ENCODE assay signal across 9 cellular contexts in genomic region chr18:57771183-57771582, GRCh38. TPM values are rescaled to one million over a fixed set of nuclear protein-coding genes. Genes with fewer than 3 reads are reported as not detected.
DNase-seq lines count a peak whose midpoint lies in the region; ATAC-seq and TF ChIP-seq lines count a peak whose summit lies in the region.
"Had no signal": no experiment of that assay in that cellular context is flagged by ENCODE, and none has a peak within 500 bp of the region (broad histone marks: within the 10 kb centered on the region; RNA-seq: fewer than 3 reads in every experiment).

No MANE protein-coding gene starts in this region.

- H3K27ac Mint-ChIP-seq in activated CD4-positive, alpha-beta T cell treated with anti-CD3 and anti-CD28 coated beads for 36 hours: no peak overlapping the region
- H3K27ac Mint-ChIP-seq in Caco-2 (ENCODE audit: unreplicated experiment): no peak overlapping the region

- no peak overlapping the region for H3K4ac ChIP-seq in trophoblast cell (ENCODE audit: low read depth, low read length)

- no peaks in the 10 kb centered on the region for H3K9me3 Mint-ChIP-seq in activated CD4-positive, alpha-beta T cell treated with anti-CD3 and anti-CD28 coated beads for 36 hours (ENCODE audit: low read depth)
- no peaks in the 10 kb centered on the region for H3K9me3 Mint-ChIP-seq in Caco-2 (ENCODE audit: unreplicated experiment)

- H2AK5ac ChIP-seq in trophoblast cell (ENCODE audit: low read length): no peak overlapping the region

- H3K36me3 ChIP-seq in trophoblast cell (ENCODE audit: control insufficient read depth in 1 of 2, insufficient read depth in 2 of 2, low read length in 2 of 2) (no peaks in the 10 kb centered on the region), Caco-2 (ENCODE audit: control insufficient read depth, insufficient read depth, low read length) (no peaks in the 10 kb centered on the region)

- intact Hi-C loops in activated CD4-positive, alpha-beta T cell treated with anti-CD3 and anti-CD28 coated beads for 36 hours (cut with DNase I, micrococcal nuclease): no loop called here
- intact Hi-C loops in Caco-2 (cut with micrococcal nuclease; ENCODE audit: unreplicated experiment): no loop called here

- H3K9me3 ChIP-seq in trophoblast cell (ENCODE audit: insufficient read depth, low read depth, low read length): no peaks in the 10 kb centered on the region
- H3K9me3 ChIP-seq in Caco-2: no peaks in the 10 kb centered on the region

- H3K27me3 Mint-ChIP-seq in activated CD4-positive, alpha-beta T cell treated with anti-CD3 and anti-CD28 coated beads for 36 hours: no peaks in the 10 kb centered on the region
- H3K27me3 Mint-ChIP-seq in Caco-2 (ENCODE audit: insufficient read depth, unreplicated experiment): no peaks in the 10 kb centered on the region

- ATAC-seq in activated CD4-positive, alpha-beta T cell treated with anti-CD3 and anti-CD28 coated beads for 36 hours: no peak

- H3K4me3 Mint-ChIP-seq in activated CD4-positive, alpha-beta T cell treated with anti-CD3 and anti-CD28 coated beads for 36 hours: no peak overlapping the region
- no peak overlapping the region for H3K4me3 Mint-ChIP-seq in Caco-2 (ENCODE audit: unreplicated experiment)

- no peak for TF ChIP-seq CTCF in epithelial cell of esophagus (IDR thresholded peaks at IDR 0.05; ENCODE audit: insufficient read depth, low read depth, low read length, missing control alignments)
- TF ChIP-seq CTCF in Caco-2 (IDR thresholded peaks at IDR 0.05; ENCODE audit: insufficient read depth in 1 of 2, low read depth in 1 of 2, low read length in 1 of 2, severe bottlenecking in 1 of 2, unreplicated experiment in 1 of 2): no peak

- H4K8ac ChIP-seq in trophoblast cell (ENCODE audit: low read depth, low read length): no peak overlapping the region

- no peaks in the 10 kb centered on the region for H3K27me3 ChIP-seq in trophoblast cell (ENCODE audit: insufficient read depth, low read length)
- no peaks in the 10 kb centered on the region for H3K27me3 ChIP-seq in Caco-2 (replicated peaks; ENCODE audit: control insufficient read depth, insufficient read depth, low read length)

- H3K27ac ChIP-seq in trophoblast cell (ENCODE audit: low read depth, low read length): peak overlapping the region; percentile 1

- no peak overlapping the region for H3K18ac ChIP-seq in trophoblast cell (ENCODE audit: low read length)

- H3K4me2 ChIP-seq in trophoblast cell (ENCODE audit: low read length): peak overlapping the region; percentile 7

- no peak overlapping the region for H4K12ac ChIP-seq in trophoblast cell (ENCODE audit: low read depth, low read length)

- no peak overlapping the region for H2BK120ac ChIP-seq in trophoblast cell (ENCODE audit: insufficient read depth, low read length, poor library complexity)

- no peak overlapping the region for H3K4me3 ChIP-seq in epithelial cell of esophagus (ENCODE audit: low read length)
- no peak overlapping the region for H3K4me3 ChIP-seq in trophoblast cell (ENCODE audit: low read depth, low read length)
- no peak overlapping the region for H3K4me3 ChIP-seq in Caco-2 (ENCODE audit: low read depth, low read length)

- H2BK5ac ChIP-seq in trophoblast cell (ENCODE audit: low read depth, low read length, poor library complexity): no peak overlapping the region

- H2AFZ ChIP-seq in trophoblast cell (ENCODE audit: insufficient read depth, low read length, poor library complexity): no peak overlapping the region

- H3K4me1 Mint-ChIP-seq in activated CD4-positive, alpha-beta T cell treated with anti-CD3 and anti-CD28 coated beads for 36 hours: peaks cover 2% of the 10 kb centered on the region
- H3K4me1 Mint-ChIP-seq in Caco-2 (ENCODE audit: low read depth, unreplicated experiment): peaks cover 21% of the 10 kb centered on the region

- H3K9ac ChIP-seq in trophoblast cell (ENCODE audit: low read length): no peak overlapping the region

- H4K91ac ChIP-seq in trophoblast cell (ENCODE audit: low read depth, low read length): no peak overlapping the region

- no peaks in the 10 kb centered on the region for H3K79me1 ChIP-seq in trophoblast cell (ENCODE audit: low read length)

- WGBS in trophoblast cell (ENCODE audit: extremely low coverage, insufficient coverage, insufficient read length): no CpG with 5 or more reads among the region's 3 CpGs

- POLR2A ChIA-PET in activated CD4-positive, alpha-beta T cell treated with anti-CD3 and anti-CD28 coated beads for 36 hours (lab: Charles Lee): interaction anchor here (0.8 kb wide), 1 partner anchor 146 kb away, joined by 3 read pairs; no protein-coding TSS in a partner anchor
- POLR2A ChIA-PET in Caco-2 (lab: Charles Lee): interaction anchor here (0.6 to 1.6 kb wide), 3 partner anchors 26 to 80 kb away, joined by 3 to 6 read pairs (median 4); partner anchors contain the start of gene ATP8B1

- H2BK12ac ChIP-seq in trophoblast cell (ENCODE audit: low read length): no peak overlapping the region

- no peaks in the 10 kb centered on the region for H3K79me2 ChIP-seq in trophoblast cell (ENCODE audit: control insufficient read depth, insufficient read depth, low read length, poor library complexity)

- BruUV-seq in Caco-2 (replicated peaks; lab: Mats Ljungman, UMichigan): no TSS peak

- CTCF ChIA-PET in activated CD4-positive, alpha-beta T cell treated with anti-CD3 and anti-CD28 coated beads for 36 hours (lab: Charles Lee): no interaction called here
- CTCF ChIA-PET in Caco-2 (lab: Charles Lee): no interaction called here

- no peaks in the 10 kb centered on the region for H3K36me3 Mint-ChIP-seq in activated CD4-positive, alpha-beta T cell treated with anti-CD3 and anti-CD28 coated beads for 36 hours (ENCODE audit: low read depth)
- H3K36me3 Mint-ChIP-seq in Caco-2 (ENCODE audit: insufficient read depth, unreplicated experiment): no peaks in the 10 kb centered on the region

- H3K14ac ChIP-seq in trophoblast cell (ENCODE audit: low read length): no peak overlapping the region

- no peak overlapping the region for H3K23ac ChIP-seq in trophoblast cell (ENCODE audit: low read length)

- peaks cover 15 to 17% of the 10 kb centered on the region in 2 experiments for H3K4me1 ChIP-seq in trophoblast cell (ENCODE audit: control insufficient read depth in 1 of 2, insufficient read depth in 2 of 2, low read length in 2 of 2)
- H3K4me1 ChIP-seq in Caco-2: peaks cover 21% of the 10 kb centered on the region

- DNase-seq in DMS53 (lab: John Stamatoyannopoulos, UW): peak; percentile 59
- DNase-seq in NCI-H526 (lab: John Stamatoyannopoulos, UW): peak; percentile 12 to 25
- DNase-seq in epithelial cell of esophagus (ENCODE audit: low read depth): peak; percentile 89
- peak in 1 of 2 donors; percentile 23 for DNase-seq in trophoblast cell
- no peak for DNase-seq in ureter (ENCODE audit: low spot score)
- no peak for DNase-seq in OCI-M2 (lab: John Stamatoyannopoulos, UW; ENCODE audit: unreplicated experiment)
- DNase-seq in activated CD4-positive, alpha-beta T cell treated with anti-CD3 and anti-CD28 coated beads for 36 hours: no peak
- DNase-seq in Caco-2: no peak
- DNase-seq: NCI-H1105 treated with DMSO at 0.1 percent for 48 hours had no signal

RNA-seq across cellular contexts. Expression of gene ATP8B1, which starts 31.9 kb away (rescaled TPM):
- polyA plus RNA-seq in trophoblast cell (2013): 2.3 and 2.5 TPM in 2 replicates
- 171 TPM for total RNA-seq in ureter
- total RNA-seq in activated CD4-positive, alpha-beta T cell treated with anti-CD3 and anti-CD28 coated beads for 36 hours: not detected
- total RNA-seq in Caco-2 (2022): 31.6 and 32.0 TPM in 2 replicates

Comparison
In these comparisons a context has a peak if more than half of its experiments do, and no peak if none do; other contexts are left out.
1. DNase-seq: peak in DMS53 (single experiment), NCI-H526 (2 of 2) and epithelial cell of esophagus (single experiment); none in ureter (single experiment), OCI-M2 (single experiment), activated CD4-positive, alpha-beta T cell treated with anti-CD3 and anti-CD28 coated beads for 36 hours (single experiment) and Caco-2 (0 of 2).
2. RNA of gene ATP8B1, which starts 31.9 kb away (total RNA-seq): 171 TPM in ureter (single experiment) and 31.6 to 32.0 TPM in Caco-2; not detected in activated CD4-positive, alpha-beta T cell treated with anti-CD3 and anti-CD28 coated beads for 36 hours; every median in the first group is over 10 times any median in the second.